18 cellular contexts compared by ENCODE assay signal in genomic region chr3:43102773-43103480, GRCh38. TPM values are rescaled to one million over a fixed set of nuclear protein-coding genes. Genes with fewer than 3 reads are reported as not detected.
A peak's percentile ranks its signal among the peaks of the same experiment; 100 is the strongest.
DNase-seq lines count a peak whose midpoint lies in the region; ATAC-seq and TF ChIP-seq lines count a peak whose summit lies in the region.
"Had no signal": no experiment of that assay in that cellular context is flagged by ENCODE, and none has a peak within 500 bp of the region (broad histone marks: within the 10 kb centered on the region; RNA-seq: fewer than 3 reads in every experiment).

No MANE protein-coding gene starts in this region.

- peak; percentile 8 for DNase-seq in NCI-H510A (lab: John Stamatoyannopoulos, UW)
- DNase-seq in NCI-H510A treated with DMSO at 0.1 percent for 48 hours (lab: John Stamatoyannopoulos, UW), result no peak
- peak; percentile 57 to 64 for DNase-seq in NCI-H526 (lab: John Stamatoyannopoulos, UW)
- DNase-seq in left ventricle myocardium superior, result no peak
- peak in 1 of 2 donors; percentile 39 for DNase-seq in stimulated activated effector memory CD8-positive, alpha-beta T cell treated with anti-CD3 and anti-CD28 coated beads, Interleukin-12 subunit alpha, Interleukin-12 subunit beta, amount 100 ng/mL, for 72 hours (ENCODE audit: low spot score in 2 of 2)
- DNase-seq in superior temporal gyrus (ENCODE audit: extremely low spot score), result no peak
- no peak for DNase-seq in endodermal cell
- DNase-seq: activated CD4-positive, alpha-beta T cell treated with anti-CD3 and anti-CD28 coated beads, Interleukin-2, amount 10 ng/mL, durations not matched to agents 7 days and 5 days; activated naive CD4-positive, alpha-beta T cell; anterior cingulate cortex; H9; KBM-7; NCI-H1092 treated with DMSO at 0.1 percent for 48 hours; Peyer's patch had no signal

- 83 to 84% methylated on average over 1 to 2 of the region's 2 CpGs for WGBS in endodermal cell (ENCODE audit: insufficient coverage in 1 of 2, insufficient read length in 1 of 2), 2 experiments

- no peak overlapping the region for H3K4me3 ChIP-seq in endodermal cell (ENCODE audit: low read length)
- H3K4me3 ChIP-seq: A549, Peyer's patch, prostate gland had no signal

- peak; percentile 49 for ATAC-seq in left ventricle myocardium superior
- ATAC-seq in stimulated activated effector memory CD8-positive, alpha-beta T cell treated with anti-CD3 and anti-CD28 coated beads, Interleukin-12 subunit alpha, Interleukin-12 subunit beta, amount 100 ng/mL, for 72 hours, result no peak
- no peak for ATAC-seq in HG02642 (IDR thresholded peaks at IDR 0.05; ENCODE audit: poor library complexity, unreplicated experiment)
- ATAC-seq: A549 had no signal

- H3K27me3 Mint-ChIP-seq in endodermal cell (ENCODE audit: insufficient read depth), result peaks cover 26% of the 10 kb centered on the region
- H3K27me3 Mint-ChIP-seq: activated CD4-positive, alpha-beta T cell treated with anti-CD3 and anti-CD28 coated beads, Interleukin-2, amount 10 ng/mL, durations not matched to agents 7 days and 5 days had no signal

- H3K36me3 Mint-ChIP-seq in stimulated activated effector memory CD8-positive, alpha-beta T cell treated with anti-CD3 and anti-CD28 coated beads, Interleukin-12 subunit alpha, Interleukin-12 subunit beta, amount 100 ng/mL, for 72 hours, result no peaks in the 10 kb centered on the region
- no peaks in the 10 kb centered on the region for H3K36me3 Mint-ChIP-seq in endodermal cell (ENCODE audit: low read depth)
- H3K36me3 Mint-ChIP-seq: type B pancreatic cell had no signal

- no peaks in the 10 kb centered on the region for H3K36me3 ChIP-seq in endodermal cell (ENCODE audit: control insufficient read depth, insufficient read depth, low read length)
- H3K36me3 ChIP-seq: Peyer's patch, prostate gland had no signal

- no peak overlapping the region for H3K27ac ChIP-seq in endodermal cell (ENCODE audit: low read depth, low read length)
- H3K27ac ChIP-seq: A549, Peyer's patch, prostate gland had no signal

- H3K4me1 ChIP-seq in endodermal cell (ENCODE audit: control insufficient read depth, insufficient read depth, low read length), result no peaks in the 10 kb centered on the region
- H3K4me1 ChIP-seq: A549, prostate gland had no signal

- intact Hi-C loops in left ventricle myocardium superior (cut with micrococcal nuclease), result no loop called here

- TF ChIP-seq CTCF in endodermal cell (conservative IDR thresholded peaks at IDR 0.05), result no peak

- H3K9me3 Mint-ChIP-seq in stimulated activated effector memory CD8-positive, alpha-beta T cell treated with anti-CD3 and anti-CD28 coated beads, Interleukin-12 subunit alpha, Interleukin-12 subunit beta, amount 100 ng/mL, for 72 hours, result no peaks in the 10 kb centered on the region
- no peaks in the 10 kb centered on the region for H3K9me3 Mint-ChIP-seq in endodermal cell
- H3K9me3 Mint-ChIP-seq: activated CD4-positive, alpha-beta T cell treated with anti-CD3 and anti-CD28 coated beads, Interleukin-2, amount 10 ng/mL, durations not matched to agents 7 days and 5 days; H9; type B pancreatic cell had no signal

- no peaks in the 10 kb centered on the region for H3K9me3 ChIP-seq in endodermal cell (ENCODE audit: control insufficient read depth, low read length)
- H3K9me3 ChIP-seq: A549, Peyer's patch, prostate gland had no signal

- peak overlapping the region; percentile 48 for H3K27ac Mint-ChIP-seq in stimulated activated effector memory CD8-positive, alpha-beta T cell treated with anti-CD3 and anti-CD28 coated beads, Interleukin-12 subunit alpha, Interleukin-12 subunit beta, amount 100 ng/mL, for 72 hours
- H3K27ac Mint-ChIP-seq in endodermal cell, result no peak overlapping the region
- H3K27ac Mint-ChIP-seq: activated CD4-positive, alpha-beta T cell treated with anti-CD3 and anti-CD28 coated beads, Interleukin-2, amount 10 ng/mL, durations not matched to agents 7 days and 5 days; H9; type B pancreatic cell had no signal

- H3K9ac ChIP-seq in endodermal cell (ENCODE audit: extremely low read depth, low read length, poor library complexity, severe bottlenecking), result no peak overlapping the region

- H3K4me1 Mint-ChIP-seq in stimulated activated effector memory CD8-positive, alpha-beta T cell treated with anti-CD3 and anti-CD28 coated beads, Interleukin-12 subunit alpha, Interleukin-12 subunit beta, amount 100 ng/mL, for 72 hours, result peaks cover 22% of the 10 kb centered on the region
- peaks cover 10% of the 10 kb centered on the region for H3K4me1 Mint-ChIP-seq in endodermal cell

- H3K27me3 ChIP-seq in endodermal cell (ENCODE audit: control insufficient read depth, insufficient read depth, low read length, poor library complexity, severe bottlenecking), result peaks cover 20% of the 10 kb centered on the region
- H3K27me3 ChIP-seq: Peyer's patch had no signal

- H3K4me3 Mint-ChIP-seq in stimulated activated effector memory CD8-positive, alpha-beta T cell treated with anti-CD3 and anti-CD28 coated beads, Interleukin-12 subunit alpha, Interleukin-12 subunit beta, amount 100 ng/mL, for 72 hours, result no peak overlapping the region
- no peak overlapping the region for H3K4me3 Mint-ChIP-seq in endodermal cell
- H3K4me3 Mint-ChIP-seq: activated CD4-positive, alpha-beta T cell treated with anti-CD3 and anti-CD28 coated beads, Interleukin-2, amount 10 ng/mL, durations not matched to agents 7 days and 5 days; H9; type B pancreatic cell had no signal

RNA-seq across cellular contexts. Expression of gene POMGNT2, which starts 3.0 kb away (rescaled TPM):
- total RNA-seq in left ventricle myocardium superior (20.7 TPM), endodermal cell (10 to 100 TPM; 12.7 to 14.5 TPM)
- polyA plus RNA-seq in endodermal cell (2013, experiment 1 of 2), result 20.4 TPM
- polyA plus RNA-seq in endodermal cell (2013, experiment 2 of 2), result 18.7 TPM

Comparison
In these comparisons a context has a peak if more than half of its experiments do, and no peak if none do; other contexts are left out.
1. DNase-seq: peak in NCI-H510A (single experiment) and NCI-H526 (2 of 2); none in NCI-H510A treated with DMSO at 0.1 percent for 48 hours (single experiment), left ventricle myocardium superior (single experiment), superior temporal gyrus (single experiment) and endodermal cell (single experiment).